Comparison of ENCODE assay signal across 3 cellular contexts in the genomic region with DNA sequence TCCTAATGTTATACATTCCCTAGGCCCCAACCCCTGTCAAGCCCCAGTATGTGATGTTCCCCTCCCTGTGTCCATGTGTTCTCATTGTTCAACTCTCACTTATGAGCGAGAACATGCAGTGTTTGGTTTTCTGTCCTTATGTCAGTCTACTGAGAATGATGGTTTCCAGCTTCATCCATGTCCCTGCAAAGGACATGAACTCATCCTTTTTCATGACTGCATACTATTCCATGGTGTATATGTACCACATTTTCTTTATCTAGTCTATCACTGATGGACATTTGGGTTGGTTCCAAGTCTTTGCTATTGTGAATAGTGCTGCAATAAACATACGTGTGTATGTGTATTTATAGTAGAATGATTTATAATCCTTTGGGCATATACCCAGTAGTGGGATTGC.
DNase-seq lines count a peak whose midpoint lies in the region; ATAC-seq, FAIRE-seq and TF ChIP-seq lines count a peak whose summit lies in the region.
"Not testable (repeated sequence)": the region's sequence is repeated elsewhere in the genome, so short reads cannot be mapped to it uniquely, and the experiment has no call there.

No MANE protein-coding gene starts in this region.

- 0% methylated on average over 2 of the region's 2 CpGs for WGBS in K562 (ENCODE audit: insufficient coverage, low coverage, missing lambda C conversion rate)

- not testable (repeated sequence) for H3K36me3 ChIP-seq in HEK293 (ENCODE audit: control insufficient read depth in 2 of 2, insufficient read depth in 1 of 2, low read length in 2 of 2); K562 (ENCODE audit: control insufficient read depth, insufficient read depth, low read length)

- ATAC-seq in SK-N-SH treated with all-trans-retinoic acid at 6 μM for 48 hours, K562: not testable (repeated sequence)

- H2AFZ ChIP-seq in K562 (ENCODE audit: low read depth, low read length) = not testable (repeated sequence)

- H3K27me3 ChIP-seq in K562 (ENCODE audit: control insufficient read depth in 2 of 2, insufficient read depth in 2 of 2, low read length in 2 of 2) = not testable (repeated sequence)

- H3K4me1 ChIP-seq in HEK293 (ENCODE audit: control insufficient read depth, insufficient read depth, low read length); K562 (replicated peaks in 1 of 2; ENCODE audit: control insufficient read depth in 2 of 2, insufficient read depth in 2 of 2, low read length in 2 of 2): not testable (repeated sequence)

- not testable (repeated sequence) for H3K9me3 ChIP-seq in HEK293 (ENCODE audit: control insufficient read depth, insufficient read depth, low read depth, low read length); K562 (replicated peaks; ENCODE audit: control insufficient read depth, insufficient read depth, low read depth, low read length)

- intact Hi-C loops in K562 (cut with micrococcal nuclease) = not testable (repeated sequence)

- CTCF ChIA-PET in HEK293 (lab: Yijun Ruan, JAX); K562 (lab: Yijun Ruan, JAX; ENCODE audit: low intra/inter-chr PET ratio): not testable (repeated sequence)

- H3K27ac ChIP-seq in HEK293 (ENCODE audit: extremely low read depth, low read depth, low read length); K562 (ENCODE audit: extremely low read depth, low read depth, low read length): not testable (repeated sequence)

- H3K9ac ChIP-seq in K562 (ENCODE audit: insufficient read depth in 1 of 2, low read depth in 2 of 2, low read length in 2 of 2) = not testable (repeated sequence)

- not testable (repeated sequence) for BruUV-seq in K562 (replicated peaks; lab: Mats Ljungman, UMichigan)

- not testable (repeated sequence) for H3K4me3 ChIP-seq in HEK293 (ENCODE audit: low read depth, low read length); K562

- POLR2A ChIA-PET in HEK293 (lab: Yijun Ruan, JAX) = not testable (repeated sequence)
- POLR2A ChIA-PET in K562 (lab: Yijun Ruan, JAX) = interaction anchor here (0.6 kb wide), 1 partner anchor 1290 kb away, joined by 3 read pairs; no protein-coding TSS in a partner anchor

- not testable (repeated sequence) for DNase-seq in K562 (ENCODE audit: extremely low read depth in 1 of 4, low spot score in 3 of 4)

- not testable (repeated sequence) for H3K9me1 ChIP-seq in K562 (ENCODE audit: control insufficient read depth, insufficient read depth, low read length)

- not testable (repeated sequence) for H3K4me2 ChIP-seq in K562 (ENCODE audit: insufficient read depth, low read length)

- H3K79me2 ChIP-seq in K562 (ENCODE audit: control insufficient read depth, insufficient read depth, low read length) = not testable (repeated sequence)

- H4K20me1 ChIP-seq in K562 (replicated peaks; ENCODE audit: control insufficient read depth, insufficient read depth, low read length) = not testable (repeated sequence)

- not testable (repeated sequence) for TF ChIP-seq RAD21 in K562 (CRISPR knock-in tag; conservative IDR thresholded peaks at IDR 0.05 in 1 of 2, IDR thresholded peaks at IDR 0.05 in 1 of 2)

- not testable (repeated sequence) for TF ChIP-seq CTCF in HEK293 (tag by site-specific recombination; IDR thresholded peaks at IDR 0.05); K562 (IDR thresholded peaks at IDR 0.05 in 2 of 3, conservative IDR thresholded peaks at IDR 0.05 in 1 of 3; ENCODE audit: insufficient read depth in 2 of 3, low read depth in 1 of 3, low read length in 3 of 3)

- in situ Hi-C loops in K562 (cut with MboI) = not testable (repeated sequence)

- not testable (repeated sequence) for TF ChIP-seq POLR2A in K562 (conservative IDR thresholded peaks at IDR 0.05)

- FAIRE-seq in K562 (lab: Jason Lieb, UNC) = not testable (repeated sequence)

- not testable (repeated sequence) for TF ChIP-seq EP300 in K562 (IDR thresholded peaks at IDR 0.05; ENCODE audit: low read length)

TF ChIP-seq in HEK293, 187 proteins besides CTCF, POLR2A, EP300 and RAD21:
- peak; percentile 60 for TF ChIP-seq ZNF146 (tag by site-specific recombination; IDR thresholded peaks at IDR 0.05)

TF ChIP-seq in SK-N-SH treated with all-trans-retinoic acid at 6 μM for 48 hours, 23 proteins besides CTCF, POLR2A, EP300 and RAD21:
- 0 out of 2 replicates have a peak, but pooled peaks have one; percentile 54 for TF ChIP-seq ZNF8 (CRISPR knock-in tag; IDR thresholded peaks at IDR 0.05)
TF ChIP-seq in SK-N-SH treated with all-trans-retinoic acid at 6 μM for 48 hours: peak in this region for 1; not testable (repeated sequence) for 22.

TF ChIP-seq in K562, 482 proteins besides CTCF, POLR2A, EP300 and RAD21:
- TF ChIP-seq KDM1A (IDR thresholded peaks at IDR 0.05) = peak in 1 of 2 experiments; percentile 36; a peak in 1 of 4 replicates
- peak; percentile 96 for TF ChIP-seq ZNF146 (CRISPR knock-in tag; IDR thresholded peaks at IDR 0.05; ENCODE audit: unreplicated experiment)
- peak; percentile 29 for TF ChIP-seq RBM25 (IDR thresholded peaks at IDR 0.05; ENCODE audit: low read depth, low read length, severe bottlenecking)
- 0 out of 2 replicates have a peak, but pooled peaks have one; percentile 35 for TF ChIP-seq BCOR (IDR thresholded peaks at IDR 0.05)
TF ChIP-seq in K562: peak in this region for 4; not testable (repeated sequence) for 478.
